ENCODE assay signal across 21 cellular contexts in genomic region chr3:49925485-49925884, GRCh38. TPM values are rescaled to one million over a fixed set of nuclear protein-coding genes. Genes with fewer than 3 reads are reported as not detected.
"Had no signal": no experiment of that assay in that cellular context is flagged by ENCODE, and none has a peak within 500 bp of the region (broad histone marks: within the 10 kb centered on the region; RNA-seq: fewer than 3 reads in every experiment).

No MANE protein-coding gene starts in this region.

- DNase-seq: colonic mucosa; dermis blood vessel endothelial cell; effector CD8-positive, alpha-beta T cell; heart left ventricle; hippocampal formation; mesendoderm; naive B cell; sigmoid colon; stimulated activated CD4-positive, alpha-beta T cell treated with anti-CD3 and anti-CD28 coated beads, Interleukin-12 subunit alpha, Interleukin-12 subunit beta, amount 100 ng/mL, for 4 hours; stimulated activated naive CD4-positive, alpha-beta T cell; stomach; substantia nigra; trophoblast cell had no signal

- H3K36me3 ChIP-seq: colonic mucosa, neutrophil, sigmoid colon had no signal

- H3K27me3 ChIP-seq: colonic mucosa, heart left ventricle, neutrophil, sigmoid colon, stomach had no signal

- H3K36me3 Mint-ChIP-seq: naive B cell had no signal

- H3K9me3 ChIP-seq: colonic mucosa, heart left ventricle, neutrophil, sigmoid colon, stomach had no signal

- H3K27me3 Mint-ChIP-seq: naive B cell had no signal

- H3K4me3 ChIP-seq: colonic mucosa, heart left ventricle, sigmoid colon, skin epidermis, stomach had no signal

- H3K9me3 Mint-ChIP-seq: naive B cell had no signal

- H3K27ac ChIP-seq: colonic mucosa, heart left ventricle, neutrophil, sigmoid colon had no signal

RNA-seq across cellular contexts. Expression of gene CAMKV, which starts 55.8 kb away (rescaled TPM):
- total RNA-seq: dermis blood vessel endothelial cell, esophagus mucosa, fibroblast of lung, glomerular endothelial cell, heart left ventricle, kidney epithelial cell, liver, osteoblast, sigmoid colon had no signal
